9 cellular contexts compared by ENCODE assay signal in the genomic region with DNA sequence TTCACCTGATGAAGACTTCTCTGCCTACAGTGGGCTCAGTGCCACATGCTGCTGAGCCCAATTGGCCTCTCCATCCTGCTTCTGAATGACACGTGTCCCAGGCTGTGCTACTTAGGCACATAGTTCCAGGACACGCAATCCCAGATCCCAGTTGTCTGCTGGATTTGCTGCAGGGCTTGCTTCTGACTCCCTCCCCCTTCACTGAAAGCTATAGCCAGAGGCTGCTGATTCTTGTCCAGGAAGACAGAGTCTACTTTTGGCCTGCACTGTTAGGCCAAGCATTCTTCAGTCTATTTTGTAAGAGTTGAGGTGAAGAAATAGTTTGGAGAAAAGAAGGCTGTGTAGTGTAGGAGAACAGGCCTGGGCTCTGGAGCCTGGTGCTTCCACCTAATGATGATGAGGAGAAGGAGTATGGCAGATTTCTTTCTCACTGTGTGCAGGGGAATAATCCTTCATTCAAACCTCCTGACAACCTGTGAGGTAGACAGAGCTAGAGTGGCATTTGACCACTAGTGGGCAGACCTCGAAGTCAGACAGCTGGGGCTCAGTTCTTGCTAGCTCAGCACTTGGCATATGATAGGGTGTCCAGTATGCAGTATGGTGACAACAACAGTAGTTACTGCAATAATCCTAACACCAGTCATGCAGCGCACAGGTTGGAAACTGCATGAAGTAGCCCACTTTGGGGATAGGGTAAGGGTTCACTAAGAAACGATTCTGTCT. TPM values are rescaled to one million over a fixed set of nuclear protein-coding genes. Genes with fewer than 3 reads are reported as not detected.
DNase-seq lines count a peak whose midpoint lies in the region; ATAC-seq, FAIRE-seq and TF ChIP-seq lines count a peak whose summit lies in the region.
"Had no signal": no experiment of that assay in that cellular context is flagged by ENCODE, and none has a peak within 500 bp of the region (broad histone marks: within the 10 kb centered on the region; RNA-seq: fewer than 3 reads in every experiment).

No MANE protein-coding gene starts in this region.

- H2AFZ ChIP-seq in HepG2 (ENCODE audit: low read length): no peak overlapping the region

- H3K4me3 ChIP-seq in HepG2 (replicated peaks in 1 of 3; ENCODE audit: insufficient read depth in 1 of 3, low read depth in 2 of 3, low read length in 3 of 3): no peak overlapping the region

- TF ChIP-seq POLR2A in HepG2 (IDR thresholded peaks at IDR 0.05; ENCODE audit: insufficient read depth in 1 of 2, low read depth in 2 of 2, low read length in 2 of 2): no peak

- POLR2A ChIA-PET in HepG2 (lab: Yijun Ruan, JAX): no interaction called here

- H3K9me3 ChIP-seq in HepG2 (ENCODE audit: low read length): no peaks in the 10 kb centered on the region

- no peak overlapping the region for H3K4me3 Mint-ChIP-seq in brain
- H3K4me3 Mint-ChIP-seq in immature natural killer cell: no peak overlapping the region

- H3K9me3 Mint-ChIP-seq in brain: no peaks in the 10 kb centered on the region
- no peaks in the 10 kb centered on the region for H3K9me3 Mint-ChIP-seq in immature natural killer cell

- no TSS peak for BruUV-seq in HepG2 (replicated peaks; lab: Mats Ljungman, UMichigan)

- H3K27ac ChIP-seq in HepG2 (ENCODE audit: extremely low read length, insufficient read depth, low read length): no peak overlapping the region

- H3K4me2 ChIP-seq in HepG2 (ENCODE audit: low read depth, low read length): no peak overlapping the region

- H3K36me3 ChIP-seq in HepG2 (replicated peaks in 1 of 2; ENCODE audit: control insufficient read depth in 1 of 2, insufficient read depth in 2 of 2, low read length in 2 of 2): no peaks in the 10 kb centered on the region

- intact Hi-C loops in HepG2 (cut with micrococcal nuclease; ENCODE audit: unreplicated experiment): loop anchor here (1.0 kb wide), 1 partner anchor 132 kb away; no protein-coding TSS in a partner anchor

- in situ Hi-C loops in KBM-7 (cut with MboI; ENCODE audit: low pct_unique_long_range_greater_than_20kb, low sequenced_read_pairs) (no loop called here), HepG2 (cut with HindIII; ENCODE audit: extremely low pct_ligation_motif_present, low pct_unique_long_range_greater_than_20kb) (loop anchor here (5.0 kb wide), 1 partner anchor 130 kb away; no protein-coding TSS in a partner anchor)

- H3K36me3 Mint-ChIP-seq in brain (no peaks in the 10 kb centered on the region), immature natural killer cell (peaks cover 0 to 4% (median 3%) of the 10 kb centered on the region in 3 donors)

- H3K27ac Mint-ChIP-seq in brain (peak overlapping the region in 2 of 5 experiments; percentile 28 to 34), immature natural killer cell (no peak overlapping the region)

- H3K4me1 Mint-ChIP-seq in brain: peaks cover 12% of the 10 kb centered on the region
- H3K4me1 Mint-ChIP-seq in immature natural killer cell: no peaks in the 10 kb centered on the region

- peak; percentile 2 for DNase-seq in NCI-H2171 treated with DMSO at 0.1 percent for 48 hours (lab: John Stamatoyannopoulos, UW)
- no peak for DNase-seq in NCI-H2171 (lab: John Stamatoyannopoulos, UW)
- peak; percentile 42 for DNase-seq in KBM-7
- peak; percentile 46 for DNase-seq in HepG2 (ENCODE audit: low spot score)
- no peak for DNase-seq in immature natural killer cell

- TF ChIP-seq EP300 in HepG2 (IDR thresholded peaks at IDR 0.05; ENCODE audit: low read depth in 2 of 2, low read length in 2 of 2) (no peak), HepG2 (CRISPR knock-in tag; IDR thresholded peaks at IDR 0.05; ENCODE audit: borderline replicate concordance) (no peak)

- no peaks in the 10 kb centered on the region for H4K20me1 ChIP-seq in HepG2 (ENCODE audit: insufficient read depth, low read length)

- no peaks in the 10 kb centered on the region for H3K27me3 ChIP-seq in HepG2 (ENCODE audit: control insufficient read depth in 1 of 2, insufficient read depth in 2 of 2, low read length in 2 of 2)

- TF ChIP-seq RAD21 in HepG2 (CRISPR knock-in tag; IDR thresholded peaks at IDR 0.05): no peak; the same call in none of the 2 replicates

- H3K27me3 Mint-ChIP-seq in brain (no peaks in the 10 kb centered on the region), immature natural killer cell (ENCODE audit: low read depth in 3 of 3) (no peaks in the 10 kb centered on the region)

- ATAC-seq in HepG2 (peak; percentile 100), GM18861 (IDR thresholded peaks at IDR 0.05; ENCODE audit: unreplicated experiment) (no peak), GM19023 (IDR thresholded peaks at IDR 0.05; ENCODE audit: unreplicated experiment) (no peak)

- WGBS in HepG2 (ENCODE audit: low lambda C conversion rate): 94% methylated on average over 4 of the region's 5 CpGs

- no peaks in the 10 kb centered on the region for H3K4me1 ChIP-seq in HepG2 (ENCODE audit: insufficient read depth, low read length)

- peak; percentile 36 to 38 for TF ChIP-seq CTCF in brain (conservative IDR thresholded peaks at IDR 0.05)
- TF ChIP-seq CTCF in HepG2 (CRISPR knock-in tag; IDR thresholded peaks at IDR 0.05): peak; percentile 76

- FAIRE-seq in HepG2 (lab: Jason Lieb, UNC): peak; percentile 78
- FAIRE-seq: G401.6 had no signal

- H3K9ac ChIP-seq in HepG2 (ENCODE audit: insufficient read depth, low read depth, low read length): no peak overlapping the region

- CTCF ChIA-PET in HepG2 (lab: Yijun Ruan, JAX; ENCODE audit: low intra/inter-chr PET ratio, low total read pairs): interaction anchor here (2.4 kb wide), 1 partner anchor 133 kb away, joined by 32 read pairs; no protein-coding TSS in a partner anchor

- no peaks in the 10 kb centered on the region for H3K79me2 ChIP-seq in HepG2 (ENCODE audit: insufficient read depth, low read length)

TF ChIP-seq in HepG2, 621 proteins besides CTCF, POLR2A, EP300 and RAD21 (continues in another document):
- TF ChIP-seq XRCC5 (optimal IDR thresholded peaks at IDR 0.05; ENCODE audit: low read length): peak; percentile 72
- no peak for TF ChIP-seq ZNF749 (CRISPR knock-in tag; IDR thresholded peaks at IDR 0.05; ENCODE audit: borderline replicate concordance)
- 0 out of 2 replicates have a peak, but pooled peaks have one; percentile 18 for TF ChIP-seq SAP130 (CRISPR knock-in tag; IDR thresholded peaks at IDR 0.05; ENCODE audit: low read depth)
- TF ChIP-seq SMC3 (IDR thresholded peaks at IDR 0.05; ENCODE audit: low read length): peak; percentile 85
- TF ChIP-seq MAFF (IDR thresholded peaks at IDR 0.05; ENCODE audit: low read depth, low read length): peak; percentile 97

RNA-seq across cellular contexts. Expression of gene ASPN, which starts 19.5 kb away (rescaled TPM):
- polyA plus RNA-seq in brain (ENCODE audit: insufficient read depth, low read depth, low replicate concordance): 0.14 TPM
- total RNA-seq in HepG2 (2016; rRNA removed; fragmentation: Illumina TruSeq; extraction: Trizol): not detected in 2 replicates
- total RNA-seq in HepG2 (2016; cell fraction: cytosol; rRNA removed; fragmentation: Illumina TruSeq; extraction: Trizol; ENCODE audit: low read depth): not detected in 2 replicates
- not detected in 2 replicates for total RNA-seq in HepG2 (2016; cell fraction: insoluble cytoplasmic fraction; rRNA removed; fragmentation: Illumina TruSeq; extraction: Trizol)
- total RNA-seq in HepG2 (2016; cell fraction: membrane; rRNA removed; fragmentation: Illumina TruSeq; extraction: Trizol): not detected in 2 replicates
- not detected in 2 replicates for total RNA-seq in HepG2 (2016; cell fraction: nucleus; rRNA removed; fragmentation: Illumina TruSeq; extraction: Trizol)
- not detected in 2 replicates for polyA plus RNA-seq in HepG2 (2011; rRNA removed)
- polyA plus RNA-seq in HepG2 (2011; cell fraction: cytosol; rRNA removed): not detected in 2 replicates
- not detected in 2 replicates for polyA plus RNA-seq in HepG2 (2011; cell fraction: nucleus; rRNA removed)
- polyA plus RNA-seq in HepG2 (2012): not detected in 2 replicates
- not detected in 2 replicates for polyA plus RNA-seq in HepG2 (2016; cell fraction: cytosol; fragmentation: Illumina TruSeq; extraction: Trizol; ENCODE audit: low read depth)
- polyA plus RNA-seq in HepG2 (2016; cell fraction: insoluble cytoplasmic fraction; fragmentation: Illumina TruSeq; extraction: Trizol; ENCODE audit: low read depth): not detected in 2 replicates
- polyA plus RNA-seq in HepG2 (2016; cell fraction: membrane; fragmentation: Illumina TruSeq; extraction: Trizol; ENCODE audit: low read depth): not detected in 2 replicates
- polyA plus RNA-seq in HepG2 (2016; cell fraction: nucleus; fragmentation: Illumina TruSeq; extraction: Trizol; ENCODE audit: insufficient read depth, low read depth): not detected in 2 replicates
- not detected in 2 replicates for polyA minus RNA-seq in HepG2 (2011; rRNA and poly(A)+ RNA removed; ENCODE audit: low replicate concordance)
- polyA minus RNA-seq in HepG2 (2011; cell fraction: cytosol; rRNA and poly(A)+ RNA removed): not detected in 2 replicates
- not detected in 2 replicates for polyA minus RNA-seq in HepG2 (2011; cell fraction: nucleus; rRNA and poly(A)+ RNA removed)
- polyA plus RNA-seq in immature natural killer cell: not detected

RNA-seq across cellular contexts. Expression of gene ECM2, which starts 34.0 kb away (rescaled TPM):
- 1.3 TPM for polyA plus RNA-seq in brain (ENCODE audit: insufficient read depth, low read depth, low replicate concordance)
- not detected in 2 replicates for total RNA-seq in HepG2 (2016; rRNA removed; fragmentation: Illumina TruSeq; extraction: Trizol)
- total RNA-seq in HepG2 (2016; cell fraction: cytosol; rRNA removed; fragmentation: Illumina TruSeq; extraction: Trizol; ENCODE audit: low read depth): not detected in 2 replicates
- 0.13 TPM in 1 of 2 replicates, not detected in the other for total RNA-seq in HepG2 (2016; cell fraction: insoluble cytoplasmic fraction; rRNA removed; fragmentation: Illumina TruSeq; extraction: Trizol)
- not detected in 2 replicates for total RNA-seq in HepG2 (2016; cell fraction: membrane; rRNA removed; fragmentation: Illumina TruSeq; extraction: Trizol)
- total RNA-seq in HepG2 (2016; cell fraction: nucleus; rRNA removed; fragmentation: Illumina TruSeq; extraction: Trizol): not detected in 2 replicates
- polyA plus RNA-seq in HepG2 (2011; rRNA removed): 0.37 and 0.67 TPM in 2 replicates
- 0.16 and 0.40 TPM in 2 replicates for polyA plus RNA-seq in HepG2 (2011; cell fraction: cytosol; rRNA removed)
- 0.26 and 0.42 TPM in 2 replicates for polyA plus RNA-seq in HepG2 (2011; cell fraction: nucleus; rRNA removed)
- 3.1 and 10.1 TPM in 2 replicates for polyA plus RNA-seq in HepG2 (2012)
- polyA plus RNA-seq in HepG2 (2016; cell fraction: cytosol; fragmentation: Illumina TruSeq; extraction: Trizol; ENCODE audit: low read depth): not detected in 2 replicates
- polyA plus RNA-seq in HepG2 (2016; cell fraction: insoluble cytoplasmic fraction; fragmentation: Illumina TruSeq; extraction: Trizol; ENCODE audit: low read depth): not detected in 2 replicates
- polyA plus RNA-seq in HepG2 (2016; cell fraction: membrane; fragmentation: Illumina TruSeq; extraction: Trizol; ENCODE audit: low read depth): not detected in 2 replicates
- not detected in 2 replicates for polyA plus RNA-seq in HepG2 (2016; cell fraction: nucleus; fragmentation: Illumina TruSeq; extraction: Trizol; ENCODE audit: insufficient read depth, low read depth)
- polyA minus RNA-seq in HepG2 (2011; rRNA and poly(A)+ RNA removed; ENCODE audit: low replicate concordance): 0.26 and 0.58 TPM in 2 replicates
- polyA minus RNA-seq in HepG2 (2011; cell fraction: cytosol; rRNA and poly(A)+ RNA removed): 0.30 TPM in 1 of 2 replicates, not detected in the other
- 0.37 and 0.64 TPM in 2 replicates for polyA minus RNA-seq in HepG2 (2011; cell fraction: nucleus; rRNA and poly(A)+ RNA removed)
- polyA plus RNA-seq in immature natural killer cell: under 1 TPM in 1 of 3 donors, not detected in 2; 0.16 TPM

Comparison
In these comparisons a context has a peak if more than half of its experiments do, and no peak if none do; other contexts are left out.
1. DNase-seq: peak in NCI-H2171 treated with DMSO at 0.1 percent for 48 hours (single experiment), KBM-7 (single experiment) and HepG2 (single experiment); none in NCI-H2171 (single experiment) and immature natural killer cell (0 of 3).